17 cellular contexts compared by ENCODE assay signal in genomic region chr18:5556317-5556974, GRCh38. TPM values are rescaled to one million over a fixed set of nuclear protein-coding genes. Genes with fewer than 3 reads are reported as not detected.
DNase-seq lines count a peak whose midpoint lies in the region; ATAC-seq and TF ChIP-seq lines count a peak whose summit lies in the region.
"Had no signal": no experiment of that assay in that cellular context is flagged by ENCODE, and none has a peak within 500 bp of the region (broad histone marks: within the 10 kb centered on the region; RNA-seq: fewer than 3 reads in every experiment).

No MANE protein-coding gene starts in this region.

- H3K27me3 ChIP-seq in tibial nerve = no peaks in the 10 kb centered on the region

- H3K36me3 ChIP-seq in tibial nerve = no peaks in the 10 kb centered on the region

- TF ChIP-seq POLR2A in tibial nerve (IDR thresholded peaks at IDR 0.05) = no peak

- no peaks in the 10 kb centered on the region for H3K9me3 ChIP-seq in tibial nerve
- H3K9me3 ChIP-seq: A549 had no signal

- DNase-seq in NCI-H82 (lab: John Stamatoyannopoulos, UW) = peak; percentile 33
- DNase-seq in NCI-H82 treated with DMSO at 0.1 percent for 48 hours (lab: John Stamatoyannopoulos, UW; ENCODE audit: unreplicated experiment) = no peak
- DNase-seq in cardiac fibroblast (ENCODE audit: low read depth in 2 of 2) = peak; percentile 62 to 71
- no peak for DNase-seq in left colon
- peak in 1 of 2 donors; percentile 53 for DNase-seq in tibial nerve (ENCODE audit: low spot score in 2 of 2)
- DNase-seq in OCI-M2 (lab: John Stamatoyannopoulos, UW; ENCODE audit: unreplicated experiment) = no peak
- DNase-seq in GM10266 (ENCODE audit: extremely low spot score) = no peak
- DNase-seq in SIG-M5 treated with dmso at 0.1 percent for 504 hours (lab: John Stamatoyannopoulos, UW; ENCODE audit: unreplicated experiment) = no peak
- DNase-seq: activated CD4-positive, alpha-beta T cell treated with anti-CD3 and anti-CD28 coated beads, Interleukin-2, amount 50 U/mL, for 4 hours; effector memory CD4-positive, alpha-beta T cell; mesendoderm; NCI-H2029 treated with DMSO at 0.1 percent for 48 hours; OCI-M1; stimulated activated CD4-positive, alpha-beta T cell treated with anti-CD3 and anti-CD28 coated beads, Interleukin-1b, Interleukin-23, amount 100 ng/mL, for 48 hours; T-helper 17 cell had no signal

- no peak for TF ChIP-seq EP300 in tibial nerve (IDR thresholded peaks at IDR 0.05)

- peak; percentile 31 for ATAC-seq in left colon
- ATAC-seq: A549, T-helper 17 cell had no signal

- 32 to 48% methylated on average over 8 of the region's 8 CpGs for WGBS in tibial nerve, 2 donors

- H3K27ac ChIP-seq in tibial nerve = peak overlapping the region in 3 of 4 donors; percentile 28 to 76 (median 56)
- H3K27ac ChIP-seq: A549, KMS-11 had no signal

- H3K4me3 ChIP-seq in cardiac fibroblast (replicated peaks in 1 of 2; ENCODE audit: low read depth in 2 of 2, low read length in 2 of 2) (no peak overlapping the region), tibial nerve (no peak overlapping the region)
- H3K4me3 ChIP-seq: A549 had no signal

- intact Hi-C loops in left colon (cut with DNase I, micrococcal nuclease) = no loop called here

- TF ChIP-seq CTCF in cardiac fibroblast (IDR thresholded peaks at IDR 0.05; ENCODE audit: low read depth, low read length) (peak; percentile 19), tibial nerve (IDR thresholded peaks at IDR 0.05) (peak in 1 of 5 experiments; percentile 16), GM10266 (IDR thresholded peaks at IDR 0.05; ENCODE audit: control insufficient read depth, insufficient read depth, low read depth, missing control alignments) (no peak)

- H3K4me1 ChIP-seq in tibial nerve = peaks cover 0 to 11% (median 3%) of the 10 kb centered on the region in 4 donors
- H3K4me1 ChIP-seq: A549 had no signal

RNA-seq across cellular contexts. Expression of gene EPB41L3, which starts 12.6 kb away (rescaled TPM):
- total RNA-seq in left colon (10 to 100 TPM; 87.7 to 98.6 TPM), tibial nerve (100 to 1,000 TPM in 1 of 4 donors, 10 to 100 TPM in 3; 63.4 to 146 (median 81.5) TPM)

Comparison
In these comparisons a context has a peak if more than half of its experiments do, and no peak if none do; other contexts are left out.
1. DNase-seq: peak in NCI-H82 (single experiment) and cardiac fibroblast (2 of 2); none in NCI-H82 treated with DMSO at 0.1 percent for 48 hours (single experiment), left colon (0 of 2), OCI-M2 (single experiment), GM10266 (single experiment) and SIG-M5 treated with dmso at 0.1 percent for 504 hours (single experiment).